Comparison of ENCODE assay signal across 1 cellular context in genomic region chr3:141346839-141347238, GRCh38.
TF ChIP-seq lines count a peak whose summit lies in the region.

No MANE protein-coding gene starts in this region.

TF ChIP-seq in K562, 482 proteins besides CTCF, POLR2A, EP300 and RAD21 (continued from another document):
- TF ChIP-seq MAFF (IDR thresholded peaks at IDR 0.05; ENCODE audit: low read length) (peak; percentile 32; the same call in 1 of the 2 replicates), ZNF316 (IDR thresholded peaks at IDR 0.05) (peak; percentile 75), ZNF551 (CRISPR knock-in tag; IDR thresholded peaks at IDR 0.05) (no peak), NCOR1 (IDR thresholded peaks at IDR 0.05) (no peak), MAFG (tag; conservative IDR thresholded peaks at IDR 0.05) (peak; percentile 52; the same call in 1 of the 2 replicates), C11orf30 (IDR thresholded peaks at IDR 0.05; ENCODE audit: low read depth) (peak; percentile 72)
TF ChIP-seq in K562: peak in this region for 4.
